In genomic region chr5:154761062-154761740, GRCh38 we compare ENCODE assay signal across 8 cellular contexts. TPM values are rescaled to one million over a fixed set of nuclear protein-coding genes. Genes with fewer than 3 reads are reported as not detected.
DNase-seq lines count a peak whose midpoint lies in the region; ATAC-seq and TF ChIP-seq lines count a peak whose summit lies in the region.

No MANE protein-coding gene starts in this region.

- H3K27ac ChIP-seq in CD4-positive, alpha-beta T cell (ENCODE audit: low read depth, low read length) = peak overlapping the region; percentile 38
- H3K27ac ChIP-seq in endodermal cell (ENCODE audit: low read depth, low read length) (no peak overlapping the region), gastroesophageal sphincter (peak overlapping the region in 2 of 4 donors; percentile 4 to 19)

- peaks cover 98% of the 10 kb centered on the region for H3K79me2 ChIP-seq in Loucy (ENCODE audit: insufficient read depth, low read length)

- H3F3A ChIP-seq in Loucy (ENCODE audit: low read depth) = no peaks in the 10 kb centered on the region

- H3K9ac ChIP-seq in Loucy (ENCODE audit: low read depth, low read length, poor library complexity, severe bottlenecking) (peak overlapping the region; percentile 48), endodermal cell (ENCODE audit: extremely low read depth, low read length, poor library complexity, severe bottlenecking) (no peak overlapping the region)

- H3K4me1 ChIP-seq in Loucy (ENCODE audit: insufficient read depth, low read length, poor library complexity, severe bottlenecking) (peaks cover 20% of the 10 kb centered on the region), endodermal cell (ENCODE audit: control insufficient read depth, insufficient read depth, low read length) (peaks cover 18% of the 10 kb centered on the region), gastroesophageal sphincter (peaks cover 6 to 89% (median 42%) of the 10 kb centered on the region in 3 donors)

- POLR2A ChIA-PET in CD4-positive, alpha-beta T cell (lab: Charles Lee) = interaction anchor here (1.6 to 2.8 kb wide), 3 partner anchors 20 to 96 kb away, joined by 4 to 17 read pairs (median 5); partner anchors contain the start of gene CNOT8

- H3K4me3 Mint-ChIP-seq in CD4-positive, alpha-beta T cell = peak overlapping the region; percentile 64
- H3K4me3 Mint-ChIP-seq in endodermal cell = no peak overlapping the region

- DNase-seq in CD4-positive, alpha-beta T cell = no peak
- DNase-seq in endodermal cell (peak; percentile 46), Ammon's horn (ENCODE audit: low spot score) (no peak), NCI-H524 treated with DMSO at 0.1 percent for 48 hours (lab: John Stamatoyannopoulos, UW) (no peak), epidermal melanocyte (ENCODE audit: insufficient read length, low spot score) (no peak)

- no peak overlapping the region for H2AFZ ChIP-seq in Loucy (ENCODE audit: low read length)

- ATAC-seq in CD4-positive, alpha-beta T cell (ENCODE audit: poor library complexity) = peak; percentile 21
- ATAC-seq in GM21447 (IDR thresholded peaks at IDR 0.05; ENCODE audit: unreplicated experiment) (peak; percentile 48), gastroesophageal sphincter (no peak)

- peak overlapping the region; percentile 96 for H3K4me2 ChIP-seq in Loucy (ENCODE audit: low read depth, low read length, poor library complexity, severe bottlenecking)

- peak overlapping the region; percentile 91 for H3K27ac Mint-ChIP-seq in CD4-positive, alpha-beta T cell
- no peak overlapping the region for H3K27ac Mint-ChIP-seq in endodermal cell

- CTCF ChIA-PET in CD4-positive, alpha-beta T cell (lab: Charles Lee) = no interaction called here

- H3K36me3 ChIP-seq in Loucy (ENCODE audit: insufficient read depth, low read length) = no peaks in the 10 kb centered on the region
- no peaks in the 10 kb centered on the region for H3K36me3 ChIP-seq in endodermal cell (ENCODE audit: control insufficient read depth, insufficient read depth, low read length)
- no peaks in the 10 kb centered on the region for H3K36me3 ChIP-seq in gastroesophageal sphincter

- no peaks in the 10 kb centered on the region for H3K9me2 ChIP-seq in Loucy (replicated peaks; ENCODE audit: low read depth, low read length)

- intact Hi-C loops in CD4-positive, alpha-beta T cell (cut with DNase I, micrococcal nuclease) = loop anchor here in 1 of 2 experiments (2.0 kb wide), 1 partner anchor 78 kb away; no protein-coding TSS in a partner anchor

- H3K27me3 ChIP-seq in CD4-positive, alpha-beta T cell (ENCODE audit: control insufficient read depth, insufficient read depth, low read length) = no peaks in the 10 kb centered on the region
- H3K27me3 ChIP-seq in Loucy (ENCODE audit: insufficient read depth, low read length, poor library complexity, severe bottlenecking) (no peaks in the 10 kb centered on the region), endodermal cell (ENCODE audit: control insufficient read depth, insufficient read depth, low read length, poor library complexity, severe bottlenecking) (no peaks in the 10 kb centered on the region), gastroesophageal sphincter (no peaks in the 10 kb centered on the region)

- peaks cover 76% of the 10 kb centered on the region for H3K4me1 Mint-ChIP-seq in CD4-positive, alpha-beta T cell (ENCODE audit: low read depth)
- peaks cover 56% of the 10 kb centered on the region for H3K4me1 Mint-ChIP-seq in endodermal cell

- H3K9me3 ChIP-seq in CD4-positive, alpha-beta T cell (ENCODE audit: control insufficient read depth, low read length) = no peaks in the 10 kb centered on the region
- H3K9me3 ChIP-seq in Loucy (ENCODE audit: insufficient read depth, low read depth, low read length) (no peaks in the 10 kb centered on the region), endodermal cell (ENCODE audit: control insufficient read depth, low read length) (no peaks in the 10 kb centered on the region), gastroesophageal sphincter (no peaks in the 10 kb centered on the region)

- no peaks in the 10 kb centered on the region for H3K27me3 Mint-ChIP-seq in CD4-positive, alpha-beta T cell
- no peaks in the 10 kb centered on the region for H3K27me3 Mint-ChIP-seq in endodermal cell (ENCODE audit: insufficient read depth)

- peaks cover 14% of the 10 kb centered on the region for H3K36me3 Mint-ChIP-seq in CD4-positive, alpha-beta T cell (ENCODE audit: low read depth)
- peaks cover 3% of the 10 kb centered on the region for H3K36me3 Mint-ChIP-seq in endodermal cell (ENCODE audit: low read depth)

- no peaks in the 10 kb centered on the region for H3K9me3 Mint-ChIP-seq in CD4-positive, alpha-beta T cell
- H3K9me3 Mint-ChIP-seq in endodermal cell = no peaks in the 10 kb centered on the region

- no peak for TF ChIP-seq POLR2A in gastroesophageal sphincter (IDR thresholded peaks at IDR 0.05)

- TF ChIP-seq EP300 in gastroesophageal sphincter (IDR thresholded peaks at IDR 0.05) = no peak

- 82 to 86% methylated on average over 3 to 5 of the region's 5 CpGs for WGBS in endodermal cell (ENCODE audit: insufficient coverage in 1 of 2, insufficient read length in 1 of 2), 2 experiments
- 59 to 62% methylated on average over 3 to 4 of the region's 5 CpGs for WGBS in gastroesophageal sphincter (ENCODE audit: low coverage in 1 of 2), 2 donors

- H4K20me1 ChIP-seq in Loucy (ENCODE audit: insufficient read depth, low read length, poor library complexity, severe bottlenecking) = peaks cover 81% of the 10 kb centered on the region

- H3K4me3 ChIP-seq in Loucy (ENCODE audit: low read length, poor library complexity, severe bottlenecking) (peak overlapping the region; percentile 77), endodermal cell (ENCODE audit: low read length) (no peak overlapping the region), gastroesophageal sphincter (no peak overlapping the region)

- no peak for TF ChIP-seq CTCF in CD4-positive, alpha-beta T cell (IDR thresholded peaks at IDR 0.05)
- TF ChIP-seq CTCF in Loucy (conservative IDR thresholded peaks at IDR 0.05; ENCODE audit: low read length) = no peak
- no peak for TF ChIP-seq CTCF in endodermal cell (conservative IDR thresholded peaks at IDR 0.05)
- TF ChIP-seq CTCF in gastroesophageal sphincter (IDR thresholded peaks at IDR 0.05) = no peak

RNA-seq across cellular contexts. Expression of gene LARP1, which starts 6.0 kb away (rescaled TPM):
- 10 to 100 TPM; 88.7 to 97.6 TPM for total RNA-seq in CD4-positive, alpha-beta T cell
- total RNA-seq in endodermal cell (100 to 1,000 TPM; 193 to 273 TPM), gastroesophageal sphincter (100 to 1,000 TPM in 1 of 4 donors, 10 to 100 TPM in 3; 64.6 to 118 (median 80.1) TPM)
- 115 TPM for polyA plus RNA-seq in endodermal cell (2013, experiment 1 of 2)
- 107 TPM for polyA plus RNA-seq in endodermal cell (2013, experiment 2 of 2)
